ENCODE assay signal across 33 cellular contexts in the genomic region with DNA sequence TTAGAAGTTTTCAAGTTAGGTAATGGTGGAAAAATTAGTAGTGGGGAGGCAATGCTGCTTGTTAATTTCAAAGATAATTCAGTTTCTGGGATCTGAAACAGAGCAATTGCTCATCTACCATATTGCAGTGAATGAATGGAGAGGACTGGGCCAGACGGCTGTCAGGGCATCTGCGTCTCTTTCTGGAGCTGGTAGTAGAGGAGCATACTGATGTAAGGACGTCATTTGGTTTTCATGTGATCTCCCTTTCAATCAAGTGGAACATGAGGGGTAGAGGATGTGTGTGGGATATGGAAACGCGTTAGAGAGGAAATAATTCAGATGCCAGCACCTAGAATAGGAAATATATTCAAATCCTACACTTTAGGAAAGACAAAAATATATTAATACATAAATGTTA.
"Had no signal": no experiment of that assay in that cellular context is flagged by ENCODE, and none has a peak within 500 bp of the region (broad histone marks: within the 10 kb centered on the region; RNA-seq: fewer than 3 reads in every experiment).

No MANE protein-coding gene starts in this region.

- H3K9me3 ChIP-seq: adrenal gland, breast epithelium, gastrocnemius medialis had no signal

- H3K27ac ChIP-seq: adrenal gland, breast epithelium, cardiac muscle cell, coronary artery, dorsolateral prefrontal cortex, gastrocnemius medialis, heart left ventricle had no signal

- H3K36me3 Mint-ChIP-seq: activated naive CD8-positive, alpha-beta T cell; brain; WTC11 had no signal

- H3K4me3 ChIP-seq: adrenal gland, breast epithelium, cardiac muscle cell, coronary artery, dorsolateral prefrontal cortex, gastrocnemius medialis, heart left ventricle had no signal

- H3K27ac Mint-ChIP-seq: activated CD8-positive, alpha-beta T cell treated with anti-CD3 and anti-CD28 coated beads for 36 hours; activated naive CD8-positive, alpha-beta T cell; activated naive CD8-positive, alpha-beta T cell treated with anti-CD3 and anti-CD28 coated beads, Interleukin-2, amount 50 U/mL, for 24 hours; activated T-helper 17 cell treated with anti-CD3 and anti-CD28 coated beads, Interleukin-2, amount 50 U/mL, for 72 hours; brain; dendritic cell treated with granulocyte-macrophage colony-stimulating factor and Interleukin-4, amounts not matched to agents 40 ng/mL and 50 ng/mL, for 4 days; endodermal cell; WTC11 had no signal

- H3K36me3 ChIP-seq: adrenal gland, breast epithelium, cardiac muscle cell, gastrocnemius medialis, heart left ventricle had no signal

- H3K9me3 Mint-ChIP-seq: activated CD8-positive, alpha-beta T cell treated with anti-CD3 and anti-CD28 coated beads for 36 hours; brain; endodermal cell had no signal

- H3K4me1 ChIP-seq: adrenal gland, breast epithelium, gastrocnemius medialis, heart left ventricle had no signal

- DNase-seq: activated CD4-positive, alpha-beta T cell treated with anti-CD3 and anti-CD28 coated beads for 1 hour; activated CD4-positive, alpha-beta T cell treated with anti-CD3 and anti-CD28 coated beads for 48 hours; activated CD4-positive, alpha-beta T cell treated with anti-CD3 and anti-CD28 coated beads, Interleukin-2, amount 50 U/mL, for 1 hour; activated CD4-positive, alpha-beta T cell treated with anti-CD3 and anti-CD28 coated beads, Interleukin-2, amount 50 U/mL, for 48 hours; activated CD8-positive, alpha-beta memory T cell treated with anti-CD3 and anti-CD28 coated beads for 24 hours; activated CD8-positive, alpha-beta T cell treated with anti-CD3 and anti-CD28 coated beads for 36 hours; activated effector memory CD4-positive, alpha-beta T cell treated with Interleukin-2 at 50 U/mL for 16 hours; activated gamma-delta T cell treated with Interleukin-2 at 50 U/mL for 16 hours; activated naive CD4-positive, alpha-beta T cell treated with anti-CD3 and anti-CD28 coated beads, Interleukin-2, amount 50 U/mL, for 16 hours; activated naive CD4-positive, alpha-beta T cell treated with Interleukin-2 at 50 U/mL for 16 hours; activated naive CD8-positive, alpha-beta T cell treated with anti-CD3 and anti-CD28 coated beads, Interleukin-2, amount 50 U/mL, for 24 hours; activated T-cell treated with anti-CD3 and anti-CD28 coated beads, Interleukin-2, amount 50 U/mL, for 4 hours; adrenal gland; amygdala; aorta; central memory CD4-positive, alpha-beta T cell; dorsolateral prefrontal cortex; effector memory CD4-positive, alpha-beta T cell; endodermal cell; foreskin fibroblast; gastrocnemius medialis; glutamatergic neuron; heart left ventricle; T-helper 2 cell had no signal

- ATAC-seq: activated CD8-positive, alpha-beta T cell treated with anti-CD3 and anti-CD28 coated beads for 36 hours; activated naive CD8-positive, alpha-beta T cell treated with anti-CD3 and anti-CD28 coated beads, Interleukin-2, amount 50 U/mL, for 24 hours; activated T-cell treated with anti-CD3 and anti-CD28 coated beads, Interleukin-2, amount 50 U/mL, for 4 hours; activated T-helper 17 cell treated with anti-CD3 and anti-CD28 coated beads, Interleukin-2, amount 50 U/mL, for 72 hours; esophagus mucosa; gastrocnemius medialis; heart left ventricle; WTC11 had no signal

- H3K4me1 Mint-ChIP-seq: activated naive CD8-positive, alpha-beta T cell treated with anti-CD3 and anti-CD28 coated beads, Interleukin-2, amount 50 U/mL, for 24 hours; activated T-helper 17 cell treated with anti-CD3 and anti-CD28 coated beads, Interleukin-2, amount 50 U/mL, for 72 hours; brain; endodermal cell; WTC11 had no signal

- H3K27me3 ChIP-seq: adrenal gland, breast epithelium, cardiac muscle cell, dorsolateral prefrontal cortex, gastrocnemius medialis, heart left ventricle had no signal

- H3K27me3 Mint-ChIP-seq: activated CD8-positive, alpha-beta T cell treated with anti-CD3 and anti-CD28 coated beads for 36 hours; activated naive CD8-positive, alpha-beta T cell; activated naive CD8-positive, alpha-beta T cell treated with anti-CD3 and anti-CD28 coated beads, Interleukin-2, amount 50 U/mL, for 24 hours; activated T-helper 17 cell treated with anti-CD3 and anti-CD28 coated beads, Interleukin-2, amount 50 U/mL, for 72 hours; dendritic cell treated with granulocyte-macrophage colony-stimulating factor and Interleukin-4, amounts not matched to agents 40 ng/mL and 50 ng/mL, for 4 days had no signal

- H3K4me3 Mint-ChIP-seq: activated CD8-positive, alpha-beta T cell treated with anti-CD3 and anti-CD28 coated beads for 36 hours; activated naive CD8-positive, alpha-beta T cell; activated naive CD8-positive, alpha-beta T cell treated with anti-CD3 and anti-CD28 coated beads, Interleukin-2, amount 50 U/mL, for 24 hours; activated T-cell treated with anti-CD3 and anti-CD28 coated beads, Interleukin-2, amount 50 U/mL, for 4 hours; activated T-helper 17 cell treated with anti-CD3 and anti-CD28 coated beads, Interleukin-2, amount 50 U/mL, for 72 hours; brain; dendritic cell treated with granulocyte-macrophage colony-stimulating factor and Interleukin-4, amounts not matched to agents 40 ng/mL and 50 ng/mL, for 4 days; endodermal cell; WTC11 had no signal
